Comparison of ENCODE assay signal across 1 cellular context in the genomic region with DNA sequence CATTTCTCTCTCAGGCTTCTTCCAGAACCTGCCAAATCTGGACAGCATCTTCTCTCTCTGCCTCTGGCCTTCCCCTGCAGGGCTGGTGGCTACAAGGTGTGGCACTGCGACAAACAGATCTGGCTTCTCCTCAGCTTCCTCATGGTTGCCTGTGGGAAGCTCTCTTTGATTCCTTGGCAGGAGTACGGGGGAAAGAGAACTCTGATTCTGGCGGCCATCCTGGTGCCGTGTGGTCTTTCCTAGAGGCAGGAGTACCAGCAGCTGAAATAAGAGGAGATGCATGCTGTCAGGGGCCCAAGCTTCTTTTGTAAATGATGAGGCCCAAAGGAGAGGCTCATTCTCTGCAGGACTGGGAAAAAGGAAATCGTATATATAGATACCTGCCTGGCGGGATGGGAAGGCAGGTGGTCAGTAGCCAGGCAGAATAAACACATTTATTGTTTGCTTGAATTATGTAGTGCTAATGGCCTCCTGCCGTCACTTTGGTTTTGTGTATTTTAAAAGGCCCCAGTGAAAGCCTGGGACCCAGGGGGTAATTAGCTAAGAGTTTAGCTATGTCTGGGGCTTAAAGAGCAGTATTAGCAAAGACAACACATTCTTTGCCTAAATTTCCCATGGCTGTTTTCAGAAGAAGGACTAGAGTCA.
TF ChIP-seq lines count a peak whose summit lies in the region.

A gene with protein sequence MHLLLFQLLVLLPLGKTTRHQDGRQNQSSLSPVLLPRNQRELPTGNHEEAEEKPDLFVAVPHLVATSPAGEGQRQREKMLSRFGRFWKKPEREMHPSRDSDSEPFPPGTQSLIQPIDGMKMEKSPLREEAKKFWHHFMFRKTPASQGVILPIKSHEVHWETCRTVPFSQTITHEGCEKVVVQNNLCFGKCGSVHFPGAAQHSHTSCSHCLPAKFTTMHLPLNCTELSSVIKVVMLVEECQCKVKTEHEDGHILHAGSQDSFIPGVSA (minus strand): TSS at position 343 of the 645 bp plus-strand sequence. CDS start 61 bp downstream, at position 282.

TF ChIP-seq in H1, 55 proteins besides CTCF, POLR2A, EP300 and RAD21:
- peak; percentile 65; the same call in 1 of the 2 replicates for TF ChIP-seq JUND (IDR thresholded peaks at IDR 0.05; ENCODE audit: low read length)
- TF ChIP-seq, protein P1, sequence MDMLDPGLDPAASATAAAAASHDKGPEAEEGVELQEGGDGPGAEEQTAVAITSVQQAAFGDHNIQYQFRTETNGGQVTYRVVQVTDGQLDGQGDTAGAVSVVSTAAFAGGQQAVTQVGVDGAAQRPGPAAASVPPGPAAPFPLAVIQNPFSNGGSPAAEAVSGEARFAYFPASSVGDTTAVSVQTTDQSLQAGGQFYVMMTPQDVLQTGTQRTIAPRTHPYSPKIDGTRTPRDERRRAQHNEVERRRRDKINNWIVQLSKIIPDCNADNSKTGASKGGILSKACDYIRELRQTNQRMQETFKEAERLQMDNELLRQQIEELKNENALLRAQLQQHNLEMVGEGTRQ (IDR thresholded peaks at IDR 0.05; ENCODE audit: low read length) = no peak
- TF ChIP-seq TEAD4 (IDR thresholded peaks at IDR 0.05; ENCODE audit: low read depth, low read length) = peak; percentile 55
- peak; percentile 77; the same call in 1 of the 2 replicates for TF ChIP-seq TCF12 (IDR thresholded peaks at IDR 0.05; ENCODE audit: low read depth, low read length)
- TF ChIP-seq JUN (IDR thresholded peaks at IDR 0.05; ENCODE audit: low read depth, low read length) = peak; percentile 83
- TF ChIP-seq NANOG (IDR thresholded peaks at IDR 0.05; ENCODE audit: insufficient read depth, low read depth, low read length, poor library complexity, severe bottlenecking) = peak; percentile 92
- TF ChIP-seq, protein P2, sequence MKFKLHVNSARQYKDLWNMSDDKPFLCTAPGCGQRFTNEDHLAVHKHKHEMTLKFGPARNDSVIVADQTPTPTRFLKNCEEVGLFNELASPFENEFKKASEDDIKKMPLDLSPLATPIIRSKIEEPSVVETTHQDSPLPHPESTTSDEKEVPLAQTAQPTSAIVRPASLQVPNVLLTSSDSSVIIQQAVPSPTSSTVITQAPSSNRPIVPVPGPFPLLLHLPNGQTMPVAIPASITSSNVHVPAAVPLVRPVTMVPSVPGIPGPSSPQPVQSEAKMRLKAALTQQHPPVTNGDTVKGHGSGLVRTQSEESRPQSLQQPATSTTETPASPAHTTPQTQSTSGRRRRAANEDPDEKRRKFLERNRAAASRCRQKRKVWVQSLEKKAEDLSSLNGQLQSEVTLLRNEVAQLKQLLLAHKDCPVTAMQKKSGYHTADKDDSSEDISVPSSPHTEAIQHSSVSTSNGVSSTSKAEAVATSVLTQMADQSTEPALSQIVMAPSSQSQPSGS (IDR thresholded peaks at IDR 0.05; ENCODE audit: low read length) = 0 out of 2 replicates have a peak, but pooled peaks have one; percentile 32
- no peak for TF ChIP-seq SIN3A (conservative IDR thresholded peaks at IDR 0.05 in 1 of 2, IDR thresholded peaks at IDR 0.05 in 1 of 2; ENCODE audit: low read depth in 1 of 2, low read length in 2 of 2)
- TF ChIP-seq SIRT6 (IDR thresholded peaks at IDR 0.05; ENCODE audit: low read length) = no peak
- peak; percentile 79 for TF ChIP-seq SP1 (IDR thresholded peaks at IDR 0.05; ENCODE audit: low read depth, low read length)
- peak in 1 of 2 experiments; percentile 68; a peak in 1 of 4 replicates for TF ChIP-seq HDAC2 (IDR thresholded peaks at IDR 0.05; ENCODE audit: borderline replicate concordance in 1 of 2, low read depth in 2 of 2, low read length in 2 of 2)
- TF ChIP-seq, protein P3, sequence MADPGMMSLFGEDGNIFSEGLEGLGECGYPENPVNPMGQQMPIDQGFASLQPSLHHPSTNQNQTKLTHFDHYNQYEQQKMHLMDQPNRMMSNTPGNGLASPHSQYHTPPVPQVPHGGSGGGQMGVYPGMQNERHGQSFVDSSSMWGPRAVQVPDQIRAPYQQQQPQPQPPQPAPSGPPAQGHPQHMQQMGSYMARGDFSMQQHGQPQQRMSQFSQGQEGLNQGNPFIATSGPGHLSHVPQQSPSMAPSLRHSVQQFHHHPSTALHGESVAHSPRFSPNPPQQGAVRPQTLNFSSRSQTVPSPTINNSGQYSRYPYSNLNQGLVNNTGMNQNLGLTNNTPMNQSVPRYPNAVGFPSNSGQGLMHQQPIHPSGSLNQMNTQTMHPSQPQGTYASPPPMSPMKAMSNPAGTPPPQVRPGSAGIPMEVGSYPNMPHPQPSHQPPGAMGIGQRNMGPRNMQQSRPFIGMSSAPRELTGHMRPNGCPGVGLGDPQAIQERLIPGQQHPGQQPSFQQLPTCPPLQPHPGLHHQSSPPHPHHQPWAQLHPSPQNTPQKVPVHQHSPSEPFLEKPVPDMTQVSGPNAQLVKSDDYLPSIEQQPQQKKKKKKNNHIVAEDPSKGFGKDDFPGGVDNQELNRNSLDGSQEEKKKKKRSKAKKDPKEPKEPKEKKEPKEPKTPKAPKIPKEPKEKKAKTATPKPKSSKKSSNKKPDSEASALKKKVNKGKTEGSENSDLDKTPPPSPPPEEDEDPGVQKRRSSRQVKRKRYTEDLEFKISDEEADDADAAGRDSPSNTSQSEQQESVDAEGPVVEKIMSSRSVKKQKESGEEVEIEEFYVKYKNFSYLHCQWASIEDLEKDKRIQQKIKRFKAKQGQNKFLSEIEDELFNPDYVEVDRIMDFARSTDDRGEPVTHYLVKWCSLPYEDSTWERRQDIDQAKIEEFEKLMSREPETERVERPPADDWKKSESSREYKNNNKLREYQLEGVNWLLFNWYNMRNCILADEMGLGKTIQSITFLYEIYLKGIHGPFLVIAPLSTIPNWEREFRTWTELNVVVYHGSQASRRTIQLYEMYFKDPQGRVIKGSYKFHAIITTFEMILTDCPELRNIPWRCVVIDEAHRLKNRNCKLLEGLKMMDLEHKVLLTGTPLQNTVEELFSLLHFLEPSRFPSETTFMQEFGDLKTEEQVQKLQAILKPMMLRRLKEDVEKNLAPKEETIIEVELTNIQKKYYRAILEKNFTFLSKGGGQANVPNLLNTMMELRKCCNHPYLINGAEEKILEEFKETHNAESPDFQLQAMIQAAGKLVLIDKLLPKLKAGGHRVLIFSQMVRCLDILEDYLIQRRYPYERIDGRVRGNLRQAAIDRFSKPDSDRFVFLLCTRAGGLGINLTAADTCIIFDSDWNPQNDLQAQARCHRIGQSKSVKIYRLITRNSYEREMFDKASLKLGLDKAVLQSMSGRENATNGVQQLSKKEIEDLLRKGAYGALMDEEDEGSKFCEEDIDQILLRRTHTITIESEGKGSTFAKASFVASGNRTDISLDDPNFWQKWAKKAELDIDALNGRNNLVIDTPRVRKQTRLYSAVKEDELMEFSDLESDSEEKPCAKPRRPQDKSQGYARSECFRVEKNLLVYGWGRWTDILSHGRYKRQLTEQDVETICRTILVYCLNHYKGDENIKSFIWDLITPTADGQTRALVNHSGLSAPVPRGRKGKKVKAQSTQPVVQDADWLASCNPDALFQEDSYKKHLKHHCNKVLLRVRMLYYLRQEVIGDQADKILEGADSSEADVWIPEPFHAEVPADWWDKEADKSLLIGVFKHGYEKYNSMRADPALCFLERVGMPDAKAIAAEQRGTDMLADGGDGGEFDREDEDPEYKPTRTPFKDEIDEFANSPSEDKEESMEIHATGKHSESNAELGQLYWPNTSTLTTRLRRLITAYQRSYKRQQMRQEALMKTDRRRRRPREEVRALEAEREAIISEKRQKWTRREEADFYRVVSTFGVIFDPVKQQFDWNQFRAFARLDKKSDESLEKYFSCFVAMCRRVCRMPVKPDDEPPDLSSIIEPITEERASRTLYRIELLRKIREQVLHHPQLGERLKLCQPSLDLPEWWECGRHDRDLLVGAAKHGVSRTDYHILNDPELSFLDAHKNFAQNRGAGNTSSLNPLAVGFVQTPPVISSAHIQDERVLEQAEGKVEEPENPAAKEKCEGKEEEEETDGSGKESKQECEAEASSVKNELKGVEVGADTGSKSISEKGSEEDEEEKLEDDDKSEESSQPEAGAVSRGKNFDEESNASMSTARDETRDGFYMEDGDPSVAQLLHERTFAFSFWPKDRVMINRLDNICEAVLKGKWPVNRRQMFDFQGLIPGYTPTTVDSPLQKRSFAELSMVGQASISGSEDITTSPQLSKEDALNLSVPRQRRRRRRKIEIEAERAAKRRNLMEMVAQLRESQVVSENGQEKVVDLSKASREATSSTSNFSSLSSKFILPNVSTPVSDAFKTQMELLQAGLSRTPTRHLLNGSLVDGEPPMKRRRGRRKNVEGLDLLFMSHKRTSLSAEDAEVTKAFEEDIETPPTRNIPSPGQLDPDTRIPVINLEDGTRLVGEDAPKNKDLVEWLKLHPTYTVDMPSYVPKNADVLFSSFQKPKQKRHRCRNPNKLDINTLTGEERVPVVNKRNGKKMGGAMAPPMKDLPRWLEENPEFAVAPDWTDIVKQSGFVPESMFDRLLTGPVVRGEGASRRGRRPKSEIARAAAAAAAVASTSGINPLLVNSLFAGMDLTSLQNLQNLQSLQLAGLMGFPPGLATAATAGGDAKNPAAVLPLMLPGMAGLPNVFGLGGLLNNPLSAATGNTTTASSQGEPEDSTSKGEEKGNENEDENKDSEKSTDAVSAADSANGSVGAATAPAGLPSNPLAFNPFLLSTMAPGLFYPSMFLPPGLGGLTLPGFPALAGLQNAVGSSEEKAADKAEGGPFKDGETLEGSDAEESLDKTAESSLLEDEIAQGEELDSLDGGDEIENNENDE (IDR thresholded peaks at IDR 0.05; ENCODE audit: insufficient replicate concordance, low read length) = peak; percentile 26
- TF ChIP-seq, protein P4, sequence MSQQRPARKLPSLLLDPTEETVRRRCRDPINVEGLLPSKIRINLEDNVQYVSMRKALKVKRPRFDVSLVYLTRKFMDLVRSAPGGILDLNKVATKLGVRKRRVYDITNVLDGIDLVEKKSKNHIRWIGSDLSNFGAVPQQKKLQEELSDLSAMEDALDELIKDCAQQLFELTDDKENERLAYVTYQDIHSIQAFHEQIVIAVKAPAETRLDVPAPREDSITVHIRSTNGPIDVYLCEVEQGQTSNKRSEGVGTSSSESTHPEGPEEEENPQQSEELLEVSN (IDR thresholded peaks at IDR 0.05) = 0 out of 2 replicates have a peak, but pooled peaks have one; percentile 35
- TF ChIP-seq BRCA1 (IDR thresholded peaks at IDR 0.05; ENCODE audit: low read depth, low read length) = no peak
